23 cellular contexts compared by ENCODE assay signal in genomic region chr12:112616469-112617190, GRCh38.
DNase-seq lines count a peak whose midpoint lies in the region; ATAC-seq and TF ChIP-seq lines count a peak whose summit lies in the region.
"Had no signal": no experiment of that assay in that cellular context is flagged by ENCODE, and none has a peak within 500 bp of the region (broad histone marks: within the 10 kb centered on the region; RNA-seq: fewer than 3 reads in every experiment).

No MANE protein-coding gene starts in this region.

- H3K4me3 ChIP-seq in neuronal stem cell (ENCODE audit: low read length in 2 of 2): no peak overlapping the region
- H3K4me3 ChIP-seq: heart left ventricle, lower lobe of right lung, stomach, tibial nerve had no signal

- H4K20me1 ChIP-seq in H9 (ENCODE audit: control insufficient read depth, insufficient read depth, insufficient read length): no peaks in the 10 kb centered on the region

- no peak overlapping the region for H3K9ac ChIP-seq in H9 (ENCODE audit: extremely low read depth, insufficient read length, low read length)
- no peak overlapping the region for H3K9ac ChIP-seq in neuronal stem cell (ENCODE audit: low read depth, low read length, poor library complexity)

- no peak overlapping the region for H3T11ph ChIP-seq in H9 (ENCODE audit: low read length)

- H3K9me3 ChIP-seq in H9 (ENCODE audit: control insufficient read depth, low read depth, low read length): no peaks in the 10 kb centered on the region
- no peaks in the 10 kb centered on the region for H3K9me3 ChIP-seq in T-helper 17 cell (ENCODE audit: control insufficient read depth, low read length, poor library complexity, severe bottlenecking)
- H3K9me3 ChIP-seq in neuronal stem cell (replicated peaks in 1 of 2; ENCODE audit: control insufficient read depth in 2 of 2, insufficient read depth in 1 of 2, low read depth in 1 of 2, low read length in 2 of 2): no peaks in the 10 kb centered on the region
- H3K9me3 ChIP-seq: lower lobe of right lung, stomach had no signal

- H3K56ac ChIP-seq in H9 (ENCODE audit: insufficient read length, low read depth, low read length): no peak overlapping the region

- H3K27ac ChIP-seq in H9 (ENCODE audit: insufficient read length, low read depth, low read length) (peak overlapping the region; percentile 80), neuronal stem cell (replicated peaks; ENCODE audit: low read length) (no peak overlapping the region)
- H3K27ac ChIP-seq: heart left ventricle, HL-60, lower lobe of right lung, stomach, tibial nerve had no signal

- ATAC-seq in T-helper 17 cell: no peak
- ATAC-seq: activated CD8-positive, alpha-beta T cell treated with anti-CD3 and anti-CD28 coated beads, Interleukin-2, amount 10 ng/mL, durations not matched to agents 7 days and 5 days; activated naive CD8-positive, alpha-beta T cell treated with anti-CD3 and anti-CD28 coated beads, Interleukin-2, amount 50 U/mL, for 24 hours; heart left ventricle; lower lobe of right lung had no signal

- H3K27me3 Mint-ChIP-seq in H9 (ENCODE audit: low read depth): peaks cover 47% of the 10 kb centered on the region
- H3K27me3 Mint-ChIP-seq in T-helper 17 cell: peaks cover 37% of the 10 kb centered on the region

- H2BK5ac ChIP-seq in H9 (ENCODE audit: insufficient read length, low read length) (no peak overlapping the region), neuronal stem cell (ENCODE audit: low read length) (no peak overlapping the region)

- H4K8ac ChIP-seq in H9 (replicated peaks; ENCODE audit: insufficient read length, low read depth, low read length) (no peak overlapping the region), neuronal stem cell (ENCODE audit: low read depth, low read length) (no peak overlapping the region)

- H3K18ac ChIP-seq in H9 (ENCODE audit: insufficient read length, low read depth, low read length): no peak overlapping the region
- H3K18ac ChIP-seq in neuronal stem cell (ENCODE audit: low read length): no peak overlapping the region

- H3K9me3 Mint-ChIP-seq in H9: peaks cover 0 to 11% of the 10 kb centered on the region in 2 experiments; a peak in 2 of 5 replicates
- H3K9me3 Mint-ChIP-seq: activated naive CD8-positive, alpha-beta T cell treated with anti-CD3 and anti-CD28 coated beads, Interleukin-2, amount 50 U/mL, for 24 hours had no signal

- H3K4me2 ChIP-seq in H9 (ENCODE audit: insufficient read depth, insufficient read length, low read length) (peak overlapping the region; percentile 74), neuronal stem cell (ENCODE audit: insufficient read depth, low read length, poor library complexity, severe bottlenecking) (no peak overlapping the region)

- peaks cover 3% of the 10 kb centered on the region for H3K23me2 ChIP-seq in H9 (ENCODE audit: insufficient read length, low read depth, low read length, poor library complexity, severe bottlenecking)

- no peak overlapping the region for H2BK12ac ChIP-seq in H9 (ENCODE audit: insufficient read length, low read depth, low read length)
- no peak overlapping the region for H2BK12ac ChIP-seq in neuronal stem cell (ENCODE audit: low read length)

- H3K14ac ChIP-seq in H9 (ENCODE audit: insufficient read depth, low read length) (0 out of 2 replicates have a peak overlapping the region, but pooled peaks have one; percentile 67), neuronal stem cell (ENCODE audit: low read length) (no peak overlapping the region)

- H4K91ac ChIP-seq in H9 (ENCODE audit: insufficient read length, low read depth, low read length): no peak overlapping the region
- no peak overlapping the region for H4K91ac ChIP-seq in neuronal stem cell (ENCODE audit: low read depth, low read length, poor library complexity)

- H2AK5ac ChIP-seq in H9 (ENCODE audit: insufficient read length, low read length): no peak overlapping the region
- H2AK5ac ChIP-seq in neuronal stem cell (ENCODE audit: low read depth, low read length): no peak overlapping the region

- H3K23ac ChIP-seq in H9 (ENCODE audit: insufficient read length, low read depth, low read length) (no peak overlapping the region), neuronal stem cell (ENCODE audit: low read depth, low read length, poor library complexity) (no peak overlapping the region)

- H2BK120ac ChIP-seq in H9 (ENCODE audit: low read depth, low read length, poor library complexity, severe bottlenecking) (no peak overlapping the region), neuronal stem cell (ENCODE audit: low read depth, low read length) (no peak overlapping the region)

- peak; percentile 83 for DNase-seq in H9
- DNase-seq in T-helper 17 cell: no peak
- peak; percentile 74 for DNase-seq in iPS DF 4.7 (ENCODE audit: extremely low read depth, low spot score)
- DNase-seq in neuronal stem cell (ENCODE audit: low spot score): no peak
- no peak for DNase-seq in middle frontal gyrus (ENCODE audit: extremely low spot score, low spot score)
- DNase-seq in DMS79 treated with DMSO at 0.1 percent for 48 hours (lab: John Stamatoyannopoulos, UW): no peak
- DNase-seq in NCI-H1105 treated with DMSO at 0.1 percent for 48 hours (lab: John Stamatoyannopoulos, UW): no peak
- DNase-seq: activated CD8-positive, alpha-beta T cell treated with anti-CD3 and anti-CD28 coated beads, Interleukin-2, amount 10 ng/mL, durations not matched to agents 7 days and 5 days; activated gamma-delta T cell; activated naive CD8-positive, alpha-beta T cell treated with anti-CD3 and anti-CD28 coated beads, Interleukin-2, amount 50 U/mL, for 24 hours; activated T-cell treated with anti-CD3 and anti-CD28 coated beads for 4 hours; effector memory CD4-positive, alpha-beta T cell; foreskin fibroblast; heart left ventricle; kidney glomerular epithelial cell; lower lobe of right lung; NCI-H1092 treated with DMSO at 0.1 percent for 48 hours; NCI-H2029 treated with DMSO at 0.1 percent for 48 hours; NK-92 treated with Interleukin-12 subunit alpha and Interleukin-12 subunit beta, amount 100 ng/mL, for 24 hours; SIG-M5; stomach had no signal

- no peaks in the 10 kb centered on the region for H3K36me3 ChIP-seq in neuronal stem cell (replicated peaks in 1 of 2; ENCODE audit: control insufficient read depth in 2 of 2, insufficient read depth in 2 of 2, low read length in 2 of 2)
- H3K36me3 ChIP-seq: heart left ventricle, lower lobe of right lung, stomach, tibial nerve had no signal

- H3K4me1 ChIP-seq in H9 (ENCODE audit: insufficient read depth, low read length): no peaks in the 10 kb centered on the region; the same call in none of the 2 replicates
- H3K4me1 ChIP-seq in neuronal stem cell (ENCODE audit: control insufficient read depth in 2 of 2, insufficient read depth in 1 of 2, low read depth in 1 of 2, low read length in 2 of 2): peaks cover 0 to 3% of the 10 kb centered on the region in 2 donors
- H3K4me1 ChIP-seq: heart left ventricle, lower lobe of right lung, stomach, tibial nerve had no signal

- H3K4ac ChIP-seq in H9 (ENCODE audit: low read depth, low read length) (no peak overlapping the region), neuronal stem cell (ENCODE audit: low read length) (no peak overlapping the region)

- no peak overlapping the region for H2BK15ac ChIP-seq in H9 (ENCODE audit: low read depth, low read length)
- H2BK15ac ChIP-seq in neuronal stem cell (ENCODE audit: low read length): no peak overlapping the region

- H4K5ac ChIP-seq in H9 (ENCODE audit: insufficient read length, low read depth, low read length): peak overlapping the region; percentile 7

- H3K36me3 Mint-ChIP-seq in H9 (ENCODE audit: insufficient read depth in 1 of 3, low read depth in 3 of 3): peaks cover 0 to 13% (median 4%) of the 10 kb centered on the region in 3 experiments; a peak in 3 of 7 replicates
- H3K36me3 Mint-ChIP-seq in T-helper 17 cell (ENCODE audit: low read depth): no peaks in the 10 kb centered on the region

- no peaks in the 10 kb centered on the region for H3K27me3 ChIP-seq in H9 (ENCODE audit: insufficient read depth, low read length)
- peaks cover 0 to 2% (median 0%) of the 10 kb centered on the region in 3 experiments for H3K27me3 ChIP-seq in neuronal stem cell (ENCODE audit: control insufficient read depth in 3 of 3, insufficient read depth in 3 of 3, low read depth in 1 of 3, low read length in 3 of 3)
- H3K27me3 ChIP-seq: tibial nerve had no signal

- WGBS in H9 (ENCODE audit: extremely low coverage, insufficient read length, low lambda C conversion rate): no CpG with 5 or more reads among the region's 2 CpGs
- WGBS in neuronal stem cell (ENCODE audit: extremely low coverage in 2 of 2, insufficient read length in 2 of 2, insufficient replicate concordance in 1 of 2), 2 donors: no CpG with 5 or more reads among the region's 2 CpGs

- H2BK20ac ChIP-seq in H9 (ENCODE audit: low read depth, low read length, poor library complexity, severe bottlenecking): no peak overlapping the region

- H3K27ac Mint-ChIP-seq in H9: peak overlapping the region; percentile 93 to 99 (median 97)
- H3K27ac Mint-ChIP-seq in T-helper 17 cell: peak overlapping the region; percentile 29
- H3K27ac Mint-ChIP-seq: activated CD8-positive, alpha-beta T cell treated with anti-CD3 and anti-CD28 coated beads, Interleukin-2, amount 10 ng/mL, durations not matched to agents 7 days and 5 days; activated naive CD8-positive, alpha-beta T cell treated with anti-CD3 and anti-CD28 coated beads, Interleukin-2, amount 50 U/mL, for 24 hours had no signal

- H3K4me3 Mint-ChIP-seq in H9 (peak overlapping the region; percentile 43 to 72), T-helper 17 cell (peak overlapping the region; percentile 74)
- H3K4me3 Mint-ChIP-seq: activated CD8-positive, alpha-beta T cell treated with anti-CD3 and anti-CD28 coated beads, Interleukin-2, amount 10 ng/mL, durations not matched to agents 7 days and 5 days; activated naive CD8-positive, alpha-beta T cell treated with anti-CD3 and anti-CD28 coated beads, Interleukin-2, amount 50 U/mL, for 24 hours had no signal

- no peak for TF ChIP-seq CTCF in H9 (conservative IDR thresholded peaks at IDR 0.05)

- H3K79me2 ChIP-seq in H9 (ENCODE audit: insufficient read depth, low read length): no peaks in the 10 kb centered on the region

- H3K4me1 Mint-ChIP-seq in H9 (peaks cover 28 to 41% of the 10 kb centered on the region in 2 experiments), T-helper 17 cell (peaks cover 13% of the 10 kb centered on the region)
- H3K4me1 Mint-ChIP-seq: activated naive CD8-positive, alpha-beta T cell treated with anti-CD3 and anti-CD28 coated beads, Interleukin-2, amount 50 U/mL, for 24 hours had no signal

- H2AFZ ChIP-seq in H9 (ENCODE audit: low read length) (peak overlapping the region; percentile 50), neuronal stem cell (ENCODE audit: low read length) (peak overlapping the region; percentile 54)

- H3K79me1 ChIP-seq in H9 (ENCODE audit: insufficient read depth, low read depth, low read length, poor library complexity, severe bottlenecking) (no peaks in the 10 kb centered on the region), neuronal stem cell (ENCODE audit: low read depth, low read length) (no peaks in the 10 kb centered on the region)

Comparison
In these comparisons a context has a peak if more than half of its experiments do, and no peak if none do; other contexts are left out.
1. DNase-seq: peak in H9 (single experiment) and iPS DF 4.7 (single experiment); none in T-helper 17 cell (0 of 3), neuronal stem cell (single experiment), middle frontal gyrus (single experiment), DMS79 treated with DMSO at 0.1 percent for 48 hours (single experiment) and NCI-H1105 treated with DMSO at 0.1 percent for 48 hours (single experiment).